Comparison of ENCODE assay signal across 8 cellular contexts in the genomic region with DNA sequence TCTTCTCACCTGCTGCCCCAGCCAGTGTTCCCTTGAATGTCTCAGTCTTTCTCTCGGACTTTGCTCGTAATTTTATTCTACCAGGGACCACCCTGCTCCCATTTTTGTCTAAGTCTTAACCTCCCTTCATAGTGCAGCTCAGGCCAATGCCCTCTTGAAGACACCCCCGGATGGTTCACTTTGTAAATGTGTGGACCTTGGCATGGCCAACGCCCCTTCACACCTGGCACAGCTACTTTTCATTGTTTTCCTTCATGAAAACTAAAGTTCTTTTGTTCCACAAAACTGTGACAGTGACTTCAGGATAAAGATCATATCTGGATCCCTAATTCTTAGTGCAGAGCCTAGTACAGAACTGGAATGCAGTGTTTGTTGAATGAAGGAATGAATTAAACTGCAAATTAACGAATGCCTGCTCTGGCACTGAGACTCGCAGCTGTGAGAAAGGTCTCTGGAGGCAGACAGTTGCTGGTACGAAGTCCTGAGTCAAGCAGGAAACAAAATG. TPM values are rescaled to one million over a fixed set of nuclear protein-coding genes. Genes with fewer than 3 reads are reported as not detected.
DNase-seq lines count a peak whose midpoint lies in the region; ATAC-seq and TF ChIP-seq lines count a peak whose summit lies in the region.

No MANE protein-coding gene starts in this region.

- in situ Hi-C loops in astrocyte of the spinal cord (cut with HindIII; ENCODE audit: low sequenced_read_pairs): no loop called here

- intact Hi-C loops in sciatic nerve (cut with DNase I): no loop called here

- peak; percentile 26 for ATAC-seq in HG02763 (IDR thresholded peaks at IDR 0.05; ENCODE audit: unreplicated experiment)
- ATAC-seq in sciatic nerve: no peak

- no peak for TF ChIP-seq CTCF in astrocyte of the spinal cord (IDR thresholded peaks at IDR 0.05; ENCODE audit: low read depth, low read length)

- peaks cover 5% of the 10 kb centered on the region for H3K4me1 ChIP-seq in mesodermal cell (ENCODE audit: control insufficient read depth, insufficient read depth, low read length, poor library complexity, severe bottlenecking)

- WGBS in mesodermal cell (ENCODE audit: insufficient coverage in 2 of 2), 2 experiments: 26 to 32% methylated on average over 6 to 7 of the region's 7 CpGs

- H3K4me3 ChIP-seq in astrocyte of the spinal cord (ENCODE audit: low read depth, low read length): peak overlapping the region; percentile 83
- peak overlapping the region; percentile 85 for H3K4me3 ChIP-seq in mesodermal cell (ENCODE audit: extremely low read depth, insufficient read depth, low read length, poor library complexity, severe bottlenecking)

- no peaks in the 10 kb centered on the region for H3K36me3 ChIP-seq in mesodermal cell (ENCODE audit: control insufficient read depth, insufficient read depth, low read length)

- peak; percentile 40 for DNase-seq in DMS 273 (lab: John Stamatoyannopoulos, UW; ENCODE audit: unreplicated experiment)
- no peak for DNase-seq in DMS 273 treated with DMSO at 0.1 percent for 48 hours (lab: John Stamatoyannopoulos, UW)
- no peak for DNase-seq in astrocyte of the spinal cord (ENCODE audit: low read depth, low spot score)
- no peak for DNase-seq in sciatic nerve (ENCODE audit: low spot score)
- DNase-seq in GF-D8 (lab: John Stamatoyannopoulos, UW): no peak
- no peak for DNase-seq in NCI-H1092 (lab: John Stamatoyannopoulos, UW)

- H3K9me3 ChIP-seq in mesodermal cell (ENCODE audit: control insufficient read depth, low read length): no peaks in the 10 kb centered on the region

- H3K27ac ChIP-seq in mesodermal cell (ENCODE audit: low read depth, low read length, severe bottlenecking): peak overlapping the region; percentile 95

RNA-seq across cellular contexts. Expression of a gene that starts 3.5 kb away (rescaled TPM):
- polyA plus RNA-seq in mesodermal cell (2013, experiment 1 of 2): 6.3 TPM
- polyA plus RNA-seq in mesodermal cell (2013, experiment 2 of 2): 6.3 TPM
- total RNA-seq in sciatic nerve: 81.6 TPM

RNA-seq across cellular contexts. Expression of a gene that starts 7.7 kb away (rescaled TPM):
- polyA plus RNA-seq in mesodermal cell (2013, experiment 1 of 2): 5.7 TPM
- polyA plus RNA-seq in mesodermal cell (2013, experiment 2 of 2): 5.8 TPM
- 24.5 TPM for total RNA-seq in sciatic nerve

RNA-seq across cellular contexts. Expression of a gene that starts 39.4 kb away (rescaled TPM):
- not detected for polyA plus RNA-seq in mesodermal cell (2013, experiment 1 of 2)
- not detected for polyA plus RNA-seq in mesodermal cell (2013, experiment 2 of 2)
- not detected for total RNA-seq in sciatic nerve
